12 cellular contexts compared by ENCODE assay signal in genomic region chr5:168315991-168316578, GRCh38. TPM values are rescaled to one million over a fixed set of nuclear protein-coding genes. Genes with fewer than 3 reads are reported as not detected.
A peak's percentile ranks its signal among the peaks of the same experiment; 100 is the strongest.
DNase-seq lines count a peak whose midpoint lies in the region; ATAC-seq, FAIRE-seq and TF ChIP-seq lines count a peak whose summit lies in the region.
"Had no signal": no experiment of that assay in that cellular context is flagged by ENCODE, and none has a peak within 500 bp of the region (broad histone marks: within the 10 kb centered on the region; RNA-seq: fewer than 3 reads in every experiment).

No MANE protein-coding gene starts in this region.

- no peak for TF ChIP-seq RAD21 in H1 (IDR thresholded peaks at IDR 0.05 in 1 of 2, conservative IDR thresholded peaks at IDR 0.05 in 1 of 2; ENCODE audit: low read depth in 2 of 2, low read length in 2 of 2)

- H3K4ac ChIP-seq in H1 (replicated peaks; ENCODE audit: insufficient read length, low read depth, low read length): no peak overlapping the region

- H3K27ac ChIP-seq in H1 (ENCODE audit: low read depth, low read length): no peak overlapping the region

- H3K56ac ChIP-seq in H1 (replicated peaks; ENCODE audit: insufficient read length, low read depth, low read length): no peak overlapping the region

- POLR2A ChIA-PET in H1 (lab: Charles Lee; ENCODE audit: partially characterized antibody): interaction anchor here (0.6 to 1.7 kb wide), 4 partner anchors 9 to 325 kb away, joined by 3 to 5 read pairs (median 3); no protein-coding TSS in a partner anchor

- peaks cover 0 to 52% of the 10 kb centered on the region in 2 experiments; a peak in 3 of 4 replicates for H3K79me2 ChIP-seq in H1 (ENCODE audit: control insufficient read depth in 1 of 2, insufficient read depth in 2 of 2, low read length in 2 of 2)

- peak overlapping the region in 1 of 2 experiments; percentile 2; a peak in 1 of 4 replicates for H3K4me2 ChIP-seq in H1 (ENCODE audit: insufficient read depth in 1 of 2, low read depth in 2 of 2, low read length in 2 of 2)

- no peak for ATAC-seq in stimulated activated naive CD8-positive, alpha-beta T cell treated with anti-CD3 and anti-CD28 coated beads, Interleukin-15, amount 100 ng/mL, for 72 hours
- no peak for ATAC-seq in HG02610 (IDR thresholded peaks at IDR 0.05; ENCODE audit: unreplicated experiment)
- ATAC-seq: stimulated activated naive B cell treated with anti-CD40 and anti-IgM and Interleukin-4, amounts not matched to agents 10 μg/mL and 1 μg/mL and 100 μg/mL, for 72 hours had no signal

- H3K18ac ChIP-seq in H1 (ENCODE audit: extremely low read depth, low read length): no peak overlapping the region

- no peak overlapping the region for H4K5ac ChIP-seq in H1 (ENCODE audit: insufficient read length, low read depth, low read length)

- no peak overlapping the region for H4K8ac ChIP-seq in H1 (ENCODE audit: extremely low read depth, insufficient read depth, low read length)

- H2BK12ac ChIP-seq in H1 (ENCODE audit: low read depth, low read length): no peak overlapping the region

- peaks cover 4% of the 10 kb centered on the region for H3K79me1 ChIP-seq in H1 (ENCODE audit: low read depth, low read length)

- no peak overlapping the region for H3K4me3 Mint-ChIP-seq in nephron progenitor cell
- no peak overlapping the region for H3K4me3 Mint-ChIP-seq in stimulated activated naive CD8-positive, alpha-beta T cell treated with anti-CD3 and anti-CD28 coated beads, Interleukin-15, amount 100 ng/mL, for 72 hours
- H3K4me3 Mint-ChIP-seq: B cell; stimulated activated naive B cell treated with anti-CD40 and anti-IgM and Interleukin-4, amounts not matched to agents 10 μg/mL and 1 μg/mL and 100 μg/mL, for 72 hours had no signal

- H2BK120ac ChIP-seq in H1 (replicated peaks; ENCODE audit: low read depth, low read length): no peak overlapping the region

- peaks cover 2% of the 10 kb centered on the region for H3K27me3 Mint-ChIP-seq in nephron progenitor cell (ENCODE audit: low read depth, poor library complexity)
- H3K27me3 Mint-ChIP-seq in stimulated activated naive CD8-positive, alpha-beta T cell treated with anti-CD3 and anti-CD28 coated beads, Interleukin-15, amount 100 ng/mL, for 72 hours: no peaks in the 10 kb centered on the region
- H3K27me3 Mint-ChIP-seq: B cell had no signal

- H2AFZ ChIP-seq in H1 (ENCODE audit: low read length): no peak overlapping the region

- H4K91ac ChIP-seq in H1 (replicated peaks; ENCODE audit: insufficient read length, low read length): peak overlapping the region; percentile 5

- no peak for TF ChIP-seq EP300 in H1 (IDR thresholded peaks at IDR 0.05; ENCODE audit: borderline replicate concordance in 1 of 2, low read depth in 2 of 2, low read length in 2 of 2)

- no peak for FAIRE-seq in H1 (lab: Jason Lieb, UNC)

- CTCF ChIA-PET in H1 (lab: Charles Lee; ENCODE audit: partially characterized antibody): interaction anchor here (0.6 to 5.9 kb wide), 12 partner anchors 9 to 98 kb away, joined by 3 to 45 read pairs (median 4); no protein-coding TSS in a partner anchor

- no peak overlapping the region for H3K14ac ChIP-seq in H1 (ENCODE audit: insufficient read length)

- peaks cover 6 to 19% of the 10 kb centered on the region in 2 experiments for H4K20me1 ChIP-seq in H1 (replicated peaks in 1 of 2; ENCODE audit: control insufficient read depth in 1 of 2, insufficient read depth in 2 of 2, low read length in 2 of 2)

- peak; percentile 58 for DNase-seq in COR-L47 (lab: John Stamatoyannopoulos, UW)
- peak; percentile 84 for DNase-seq in NCI-H2196 (lab: John Stamatoyannopoulos, UW; ENCODE audit: unreplicated experiment)
- DNase-seq in H1 (ENCODE audit: low read depth in 1 of 2, low spot score in 2 of 2): no peak
- DNase-seq in nephron progenitor cell: no peak
- no peak for DNase-seq in stimulated activated naive CD8-positive, alpha-beta T cell treated with anti-CD3 and anti-CD28 coated beads, Interleukin-15, amount 100 ng/mL, for 72 hours
- DNase-seq in NCI-H128 (lab: John Stamatoyannopoulos, UW; ENCODE audit: unreplicated experiment): no peak
- DNase-seq in NCI-H1694 treated with DMSO at 0.1 percent for 48 hours (lab: John Stamatoyannopoulos, UW): no peak
- DNase-seq: NCI-H2171 treated with DMSO at 0.1 percent for 48 hours; stimulated activated naive B cell treated with anti-CD40 and anti-IgM and Interleukin-4, amounts not matched to agents 10 μg/mL and 1 μg/mL and 100 μg/mL, for 72 hours had no signal

- peaks cover 2 to 19% (median 4%) of the 10 kb centered on the region in 4 experiments; a peak in 5 of 7 replicates for H3K4me1 ChIP-seq in H1 (replicated peaks in 1 of 4; ENCODE audit: control insufficient read depth in 3 of 4, insufficient read depth in 4 of 4, low read length in 3 of 4)

- H3K23me2 ChIP-seq in H1 (ENCODE audit: low read depth, low read length): no peaks in the 10 kb centered on the region

- 90% methylated on average over 9 of the region's 9 CpGs; no CpG with 5 or more reads in 1 of the 2 experiments for WGBS in H1 (ENCODE audit: extremely low coverage in 1 of 2, insufficient coverage in 1 of 2, insufficient read length in 1 of 2, insufficient replicate concordance in 2 of 2, low coverage in 1 of 2, low lambda C conversion rate in 2 of 2, missing lambda C conversion rate in 1 of 2), 2 experiments

- no peak for TF ChIP-seq POLR2A in H1 (IDR thresholded peaks at IDR 0.05; ENCODE audit: control extremely low read depth in 1 of 2, low read depth in 2 of 2, low read length in 2 of 2)

- no peak overlapping the region for H2BK15ac ChIP-seq in H1 (ENCODE audit: low read length)

- H3K27ac Mint-ChIP-seq in nephron progenitor cell: peak overlapping the region; percentile 54
- no peak overlapping the region for H3K27ac Mint-ChIP-seq in stimulated activated naive CD8-positive, alpha-beta T cell treated with anti-CD3 and anti-CD28 coated beads, Interleukin-15, amount 100 ng/mL, for 72 hours
- H3K27ac Mint-ChIP-seq: B cell; stimulated activated naive B cell treated with anti-CD40 and anti-IgM and Interleukin-4, amounts not matched to agents 10 μg/mL and 1 μg/mL and 100 μg/mL, for 72 hours had no signal

- H3K9ac ChIP-seq in H1 (replicated peaks in 1 of 4; ENCODE audit: extremely low read depth in 1 of 4, low read depth in 3 of 4, low read length in 3 of 4): no peak overlapping the region

- no peaks in the 10 kb centered on the region for H3K9me3 Mint-ChIP-seq in nephron progenitor cell
- H3K9me3 Mint-ChIP-seq in stimulated activated naive CD8-positive, alpha-beta T cell treated with anti-CD3 and anti-CD28 coated beads, Interleukin-15, amount 100 ng/mL, for 72 hours: no peaks in the 10 kb centered on the region
- H3K9me3 Mint-ChIP-seq: stimulated activated naive B cell treated with anti-CD40 and anti-IgM and Interleukin-4, amounts not matched to agents 10 μg/mL and 1 μg/mL and 100 μg/mL, for 72 hours had no signal

- H3K36me3 ChIP-seq in H1 (ENCODE audit: control insufficient read depth in 2 of 4, insufficient read depth in 4 of 4, low read length in 3 of 4): no peaks in the 10 kb centered on the region

- no peaks in the 10 kb centered on the region for H3K36me3 Mint-ChIP-seq in nephron progenitor cell (ENCODE audit: low read depth)
- H3K36me3 Mint-ChIP-seq: stimulated activated naive B cell treated with anti-CD40 and anti-IgM and Interleukin-4, amounts not matched to agents 10 μg/mL and 1 μg/mL and 100 μg/mL, for 72 hours had no signal

- H3K9me3 ChIP-seq in H1 (ENCODE audit: insufficient read depth in 2 of 2, low read depth in 1 of 2, low read length in 1 of 2): no peaks in the 10 kb centered on the region

- 0 out of 2 replicates have a peak overlapping the region, but pooled peaks have one; percentile 69 for H2AK5ac ChIP-seq in H1 (ENCODE audit: low read depth, low read length)

- no peak overlapping the region for H3K4me3 ChIP-seq in H1 (ENCODE audit: extremely low read depth in 1 of 4, insufficient read depth in 2 of 4, low read depth in 3 of 4, low read length in 4 of 4)

- H2BK20ac ChIP-seq in H1 (ENCODE audit: low read length): no peak overlapping the region

- H3K4me1 Mint-ChIP-seq in nephron progenitor cell: peaks cover 57% of the 10 kb centered on the region
- H3K4me1 Mint-ChIP-seq in stimulated activated naive CD8-positive, alpha-beta T cell treated with anti-CD3 and anti-CD28 coated beads, Interleukin-15, amount 100 ng/mL, for 72 hours: no peaks in the 10 kb centered on the region
- H3K4me1 Mint-ChIP-seq: B cell; stimulated activated naive B cell treated with anti-CD40 and anti-IgM and Interleukin-4, amounts not matched to agents 10 μg/mL and 1 μg/mL and 100 μg/mL, for 72 hours had no signal

- no peaks in the 10 kb centered on the region for H3K27me3 ChIP-seq in H1 (replicated peaks in 1 of 4; ENCODE audit: control insufficient read depth in 3 of 4, extremely low read depth in 1 of 4, insufficient read depth in 3 of 4, low read length in 3 of 4)

- TF ChIP-seq CTCF in H1 (IDR thresholded peaks at IDR 0.05; ENCODE audit: control extremely low read depth in 1 of 3, insufficient read depth in 1 of 3, low read depth in 1 of 3, low read length in 3 of 3) (no peak), nephron progenitor cell (IDR thresholded peaks at IDR 0.05) (no peak)

- H2BK5ac ChIP-seq in H1 (ENCODE audit: low read depth, low read length): no peak overlapping the region

- no peak overlapping the region for H3K23ac ChIP-seq in H1 (ENCODE audit: insufficient read length)

TF ChIP-seq in H1, 55 proteins besides CTCF, POLR2A, EP300 and RAD21 (continues in another document):
- TF ChIP-seq ATF3 (IDR thresholded peaks at IDR 0.05; ENCODE audit: insufficient read depth, low read depth, low read length) (no peak), CEBPB (IDR thresholded peaks at IDR 0.05; ENCODE audit: low read depth, low read length) (no peak), SIX5 (IDR thresholded peaks at IDR 0.05; ENCODE audit: low read depth, low read length) (no peak), PHF8 (conservative IDR thresholded peaks at IDR 0.05; ENCODE audit: low read depth, low read length) (no peak), KDM5A (IDR thresholded peaks at IDR 0.05; ENCODE audit: low read length) (no peak), BACH1 (IDR thresholded peaks at IDR 0.05; ENCODE audit: low read length) (no peak), TBP (IDR thresholded peaks at IDR 0.05; ENCODE audit: low read depth, low read length) (no peak)

RNA-seq across cellular contexts. Expression of gene WWC1, which starts 24.6 kb away (rescaled TPM):
- total RNA-seq in H1 (2021; fragmentation: NEBNext Ultra II Directional; extraction: Animal tissue kit (Norgen Biotek cat#: 25700)): 41.1 and 42.7 TPM in 2 replicates
- 16.4 and 19.5 TPM in 2 replicates for polyA plus RNA-seq in H1 (2011; rRNA removed)
- 25.6 TPM for polyA plus RNA-seq in H1 (2011; cell fraction: cytosol; rRNA removed)
- 23.1 TPM for polyA plus RNA-seq in H1 (2011; cell fraction: nucleus; rRNA removed)
- 33.1 to 40.9 TPM (median 34.7 TPM) in 4 replicates for polyA plus RNA-seq in H1 (2012, experiment 1 of 2)
- polyA plus RNA-seq in H1 (2012, experiment 2 of 2): 18.3 TPM
- 18.6 TPM for polyA plus RNA-seq in H1 (2013, experiment 1 of 2)
- 18.5 TPM for polyA plus RNA-seq in H1 (2013, experiment 2 of 2)
- 39.0 and 39.2 TPM in 2 replicates for polyA minus RNA-seq in H1 (2011; rRNA and poly(A)+ RNA removed)
- polyA minus RNA-seq in H1 (2011; cell fraction: cytosol; rRNA and poly(A)+ RNA removed): 24.8 TPM
- 24.5 TPM for polyA minus RNA-seq in H1 (2011; cell fraction: nucleus; rRNA and poly(A)+ RNA removed)
- total RNA-seq: T-helper 2 cell treated with Interferon-gamma antibody and Interleukin-4, amounts not matched to agents 100 ng/mL and 5 ng/mL, for 36 hours had no signal

Comparison
In these comparisons a context has a peak if more than half of its experiments do, and no peak if none do; other contexts are left out.
1. DNase-seq: peak in COR-L47 (single experiment) and NCI-H2196 (single experiment); none in H1 (0 of 2), nephron progenitor cell (single experiment), stimulated activated naive CD8-positive, alpha-beta T cell treated with anti-CD3 and anti-CD28 coated beads, Interleukin-15, amount 100 ng/mL, for 72 hours (0 of 2), NCI-H128 (single experiment) and NCI-H1694 treated with DMSO at 0.1 percent for 48 hours (single experiment).